28 cellular contexts compared by ENCODE assay signal in genomic region chr5:124905256-124905655, GRCh38.
DNase-seq lines count a peak whose midpoint lies in the region; TF ChIP-seq lines count a peak whose summit lies in the region.
"Had no signal": no experiment of that assay in that cellular context is flagged by ENCODE, and none has a peak within 500 bp of the region (broad histone marks: within the 10 kb centered on the region; RNA-seq: fewer than 3 reads in every experiment).

No MANE protein-coding gene starts in this region.

- H4K5ac ChIP-seq in H9 (ENCODE audit: insufficient read length, low read depth, low read length), result no peak overlapping the region

- H3K4ac ChIP-seq in H9 (ENCODE audit: low read depth, low read length), result no peak overlapping the region

- H2AFZ ChIP-seq in H9 (ENCODE audit: low read length), result no peak overlapping the region

- no CpG with 5 or more reads among the region's 1 CpG for WGBS in H9 (ENCODE audit: extremely low coverage, insufficient read length, low lambda C conversion rate)

- H3K27ac Mint-ChIP-seq in neural crest cell (ENCODE audit: unreplicated experiment), result peak overlapping the region; percentile 36
- H3K27ac Mint-ChIP-seq in H9, result no peak overlapping the region; a peak in 1 of 7 replicates
- H3K27ac Mint-ChIP-seq: activated CD4-positive, alpha-beta T cell treated with anti-CD3 and anti-CD28 coated beads, Interleukin-2, amount 10 ng/mL, durations not matched to agents 24 days and 14 days; activated naive CD8-positive, alpha-beta T cell treated with anti-CD3 and anti-CD28 coated beads, Interleukin-2, amount 50 U/mL, for 24 hours; activated T-cell treated with anti-CD3 and anti-CD28 coated beads, Interleukin-2, amount 50 U/mL, for 24 hours; natural killer cell had no signal

- H3T11ph ChIP-seq in H9 (ENCODE audit: low read length), result no peak overlapping the region

- H3K4me1 Mint-ChIP-seq in neural crest cell, result peaks cover 92% of the 10 kb centered on the region
- H3K4me1 Mint-ChIP-seq in H9, result peaks cover 47 to 48% of the 10 kb centered on the region in 2 experiments

- H2BK12ac ChIP-seq in H9 (ENCODE audit: insufficient read length, low read depth, low read length), result no peak overlapping the region

- H3K27ac ChIP-seq in WERI-Rb-1 (peak overlapping the region; percentile 59), temporal lobe (ENCODE audit: low read depth, low read length) (peak overlapping the region; percentile 94), H9 (ENCODE audit: insufficient read length, low read depth, low read length) (no peak overlapping the region)

- TF ChIP-seq CTCF in WERI-Rb-1 (IDR thresholded peaks at IDR 0.05; ENCODE audit: low read depth, low read length), result no peak
- no peak for TF ChIP-seq CTCF in neural crest cell (conservative IDR thresholded peaks at IDR 0.05)
- TF ChIP-seq CTCF in H9 (conservative IDR thresholded peaks at IDR 0.05), result no peak

- H3K36me3 ChIP-seq in WERI-Rb-1, result no peaks in the 10 kb centered on the region
- H3K36me3 ChIP-seq: pancreas, sigmoid colon, uterus had no signal

- no peak overlapping the region for H3K4me2 ChIP-seq in H9 (ENCODE audit: insufficient read depth, insufficient read length, low read length)

- no peak overlapping the region for H2BK120ac ChIP-seq in H9 (ENCODE audit: low read depth, low read length, poor library complexity, severe bottlenecking)

- H3K4me1 ChIP-seq in H9 (ENCODE audit: insufficient read depth, low read length), result peaks cover 2% of the 10 kb centered on the region; the same call in 1 of the 2 replicates

- no peaks in the 10 kb centered on the region for H3K79me2 ChIP-seq in H9 (ENCODE audit: insufficient read depth, low read length)

- no peaks in the 10 kb centered on the region for H3K27me3 Mint-ChIP-seq in neural crest cell (ENCODE audit: low read depth)
- peaks cover 52% of the 10 kb centered on the region for H3K27me3 Mint-ChIP-seq in H9 (ENCODE audit: low read depth)
- H3K27me3 Mint-ChIP-seq: activated CD4-positive, alpha-beta T cell treated with anti-CD3 and anti-CD28 coated beads, Interleukin-2, amount 10 ng/mL, durations not matched to agents 24 days and 14 days had no signal

- H2BK5ac ChIP-seq in H9 (ENCODE audit: insufficient read length, low read length), result no peak overlapping the region

- H3K23ac ChIP-seq in H9 (ENCODE audit: insufficient read length, low read depth, low read length), result no peak overlapping the region

- no peak overlapping the region for H2BK15ac ChIP-seq in H9 (ENCODE audit: low read depth, low read length)

- H4K8ac ChIP-seq in H9 (replicated peaks; ENCODE audit: insufficient read length, low read depth, low read length), result no peak overlapping the region

- H3K79me1 ChIP-seq in H9 (ENCODE audit: insufficient read depth, low read depth, low read length, poor library complexity, severe bottlenecking), result no peaks in the 10 kb centered on the region

- H3K36me3 Mint-ChIP-seq in neural crest cell (ENCODE audit: low read depth) (no peaks in the 10 kb centered on the region), H9 (ENCODE audit: insufficient read depth in 1 of 3, low read depth in 3 of 3) (no peaks in the 10 kb centered on the region; a peak in 1 of 7 replicates)

- H2AK5ac ChIP-seq in H9 (ENCODE audit: insufficient read length, low read length), result no peak overlapping the region

- H4K20me1 ChIP-seq in H9 (ENCODE audit: control insufficient read depth, insufficient read depth, insufficient read length), result no peaks in the 10 kb centered on the region

- H3K56ac ChIP-seq in H9 (ENCODE audit: insufficient read length, low read depth, low read length), result no peak overlapping the region

- H3K9me3 Mint-ChIP-seq in neural crest cell, result no peaks in the 10 kb centered on the region
- peaks cover 0 to 6% of the 10 kb centered on the region in 2 experiments; a peak in 1 of 5 replicates for H3K9me3 Mint-ChIP-seq in H9
- H3K9me3 Mint-ChIP-seq: activated CD4-positive, alpha-beta T cell treated with anti-CD3 and anti-CD28 coated beads, Interleukin-2, amount 10 ng/mL, durations not matched to agents 24 days and 14 days; activated naive CD8-positive, alpha-beta T cell treated with anti-CD3 and anti-CD28 coated beads, Interleukin-2, amount 50 U/mL, for 24 hours; activated T-cell treated with anti-CD3 and anti-CD28 coated beads, Interleukin-2, amount 50 U/mL, for 24 hours; natural killer cell had no signal

- H3K14ac ChIP-seq in H9 (ENCODE audit: insufficient read depth, low read length), result no peak overlapping the region

- H3K9me3 ChIP-seq in WERI-Rb-1 (ENCODE audit: severe bottlenecking), result no peaks in the 10 kb centered on the region
- no peaks in the 10 kb centered on the region for H3K9me3 ChIP-seq in H9 (ENCODE audit: control insufficient read depth, low read depth, low read length)
- H3K9me3 ChIP-seq: pancreas, sigmoid colon, testis, uterus had no signal

- H3K9ac ChIP-seq in H9 (ENCODE audit: extremely low read depth, insufficient read length, low read length), result no peak overlapping the region

- DNase-seq in NCI-H82 (lab: John Stamatoyannopoulos, UW) (peak; percentile 28), NCI-H82 treated with DMSO at 0.1 percent for 48 hours (lab: John Stamatoyannopoulos, UW; ENCODE audit: unreplicated experiment) (no peak), WERI-Rb-1 (no peak), neural crest cell (ENCODE audit: low read depth, low spot score) (no peak), NCI-H187 (lab: John Stamatoyannopoulos, UW) (no peak), AG08396 (ENCODE audit: low spot score) (no peak), H9 (no peak)
- DNase-seq: activated CD4-positive, alpha-beta T cell treated with anti-CD3 and anti-CD28 coated beads, Interleukin-2, amount 10 ng/mL, durations not matched to agents 24 days and 14 days; activated gamma-delta T cell; activated naive CD8-positive, alpha-beta T cell treated with anti-CD3 and anti-CD28 coated beads, Interleukin-2, amount 50 U/mL, for 24 hours; activated T-cell treated with anti-CD3 and anti-CD28 coated beads, Interleukin-2, amount 50 U/mL, for 24 hours; AML-193; DMS53; effector memory CD4-positive, alpha-beta T cell; erythroblast; GDM1; H7; MM.1S; natural killer cell; NCI-H446; OCI-M1; pancreas; sigmoid colon; stimulated activated naive CD4-positive, alpha-beta T cell; testis; uterus had no signal

- no peak overlapping the region for H4K91ac ChIP-seq in H9 (ENCODE audit: insufficient read length, low read depth, low read length)

- H3K4me3 Mint-ChIP-seq in neural crest cell, result peak overlapping the region; percentile 33
- no peak overlapping the region for H3K4me3 Mint-ChIP-seq in H9
- H3K4me3 Mint-ChIP-seq: activated CD4-positive, alpha-beta T cell treated with anti-CD3 and anti-CD28 coated beads, Interleukin-2, amount 10 ng/mL, durations not matched to agents 24 days and 14 days; activated naive CD8-positive, alpha-beta T cell treated with anti-CD3 and anti-CD28 coated beads, Interleukin-2, amount 50 U/mL, for 24 hours; activated T-cell treated with anti-CD3 and anti-CD28 coated beads, Interleukin-2, amount 50 U/mL, for 24 hours; natural killer cell had no signal

- H2BK20ac ChIP-seq in H9 (ENCODE audit: low read depth, low read length, poor library complexity, severe bottlenecking), result no peak overlapping the region

- H3K4me3 ChIP-seq in WERI-Rb-1 (ENCODE audit: low read depth, low read length), result no peak overlapping the region
- H3K4me3 ChIP-seq: K562, pancreas, sigmoid colon, testis, uterus had no signal

- no peaks in the 10 kb centered on the region for H3K27me3 ChIP-seq in WERI-Rb-1 (ENCODE audit: insufficient read depth, low read depth, severe bottlenecking)
- peaks cover 5% of the 10 kb centered on the region; the same call in 1 of the 2 replicates for H3K27me3 ChIP-seq in H9 (ENCODE audit: insufficient read depth, low read length)
- H3K27me3 ChIP-seq: pancreas, sigmoid colon, testis, uterus had no signal

- H3K23me2 ChIP-seq in H9 (ENCODE audit: insufficient read length, low read depth, low read length, poor library complexity, severe bottlenecking), result no peaks in the 10 kb centered on the region

- no peak overlapping the region for H3K18ac ChIP-seq in H9 (ENCODE audit: insufficient read length, low read depth, low read length)
